Comparison of ENCODE assay signal across 10 cellular contexts in genomic region chr10:8044908-8045727, GRCh38. TPM values are rescaled to one million over a fixed set of nuclear protein-coding genes. Genes with fewer than 3 reads are reported as not detected.
DNase-seq lines count a peak whose midpoint lies in the region; ATAC-seq and TF ChIP-seq lines count a peak whose summit lies in the region.
"Had no signal": no experiment of that assay in that cellular context is flagged by ENCODE, and none has a peak within 500 bp of the region (broad histone marks: within the 10 kb centered on the region; RNA-seq: fewer than 3 reads in every experiment).

No MANE protein-coding gene starts in this region.

- H3K4me3 ChIP-seq in RWPE2 (ENCODE audit: severe bottlenecking) (peak overlapping the region; percentile 17), heart left ventricle (peak overlapping the region in 10 of 12 donors; percentile 7 to 44 (median 26)), skeletal muscle satellite cell (ENCODE audit: low read length) (peak overlapping the region; percentile 63)

- DNase-seq in NCI-H1105 treated with DMSO at 0.1 percent for 48 hours (lab: John Stamatoyannopoulos, UW) (peak; percentile 16), NCI-H1105 (lab: John Stamatoyannopoulos, UW) (no peak), RWPE2 (ENCODE audit: low spot score) (no peak), heart left ventricle (no peak), SW 1271 (lab: John Stamatoyannopoulos, UW) (no peak), progenitor cell of endocrine pancreas (ENCODE audit: low spot score, unreplicated experiment) (no peak)
- DNase-seq: NCI-H2029 had no signal

- no peak overlapping the region for H3K9ac ChIP-seq in skeletal muscle satellite cell (ENCODE audit: low read depth, low read length)

- H3K9me3 Mint-ChIP-seq in progenitor cell of endocrine pancreas (ENCODE audit: low read depth) = no peaks in the 10 kb centered on the region

- intact Hi-C loops in heart left ventricle (cut with DNase I) = no loop called here

- no peak overlapping the region for H3K4me3 Mint-ChIP-seq in progenitor cell of endocrine pancreas (ENCODE audit: low read depth)

- no peaks in the 10 kb centered on the region for H3K27me3 ChIP-seq in RWPE2 (ENCODE audit: insufficient read depth, poor library complexity, severe bottlenecking)
- H3K27me3 ChIP-seq in heart left ventricle = peaks cover 86 to 100% (median 99%) of the 10 kb centered on the region in 9 donors
- peaks cover 98% of the 10 kb centered on the region for H3K27me3 ChIP-seq in skeletal muscle satellite cell (ENCODE audit: control insufficient read depth, insufficient read depth, low read length)

- peak overlapping the region; percentile 93 for H3K4me2 ChIP-seq in skeletal muscle satellite cell (ENCODE audit: low read length)

- TF ChIP-seq POLR2A in heart left ventricle (IDR thresholded peaks at IDR 0.05) = no peak

- H3K27ac ChIP-seq in RWPE2 (ENCODE audit: poor library complexity, severe bottlenecking) = no peak overlapping the region
- no peak overlapping the region for H3K27ac ChIP-seq in heart left ventricle
- H3K27ac ChIP-seq: C4-2B had no signal

- H3K27me3 Mint-ChIP-seq in progenitor cell of endocrine pancreas = peaks cover 92% of the 10 kb centered on the region

- no peak for TF ChIP-seq CTCF in RWPE2 (IDR thresholded peaks at IDR 0.05; ENCODE audit: poor library complexity, severe bottlenecking)
- TF ChIP-seq CTCF in heart left ventricle (IDR thresholded peaks at IDR 0.05) = no peak
- no peak for TF ChIP-seq CTCF in progenitor cell of endocrine pancreas (IDR thresholded peaks at IDR 0.05; ENCODE audit: unreplicated experiment)

- H3K36me3 Mint-ChIP-seq in progenitor cell of endocrine pancreas (ENCODE audit: insufficient read depth) = no peaks in the 10 kb centered on the region

- no peaks in the 10 kb centered on the region for H3K9me3 ChIP-seq in RWPE2 (ENCODE audit: severe bottlenecking)
- no peaks in the 10 kb centered on the region for H3K9me3 ChIP-seq in heart left ventricle
- H3K9me3 ChIP-seq in skeletal muscle satellite cell (replicated peaks; ENCODE audit: low read length) = no peaks in the 10 kb centered on the region

- no peak overlapping the region for H3K27ac Mint-ChIP-seq in progenitor cell of endocrine pancreas

- peak; percentile 31; the same call in 2 of the 3 replicates for ATAC-seq in RWPE2 (ENCODE audit: low read depth)
- no peak for ATAC-seq in heart left ventricle
- ATAC-seq in HG03108 (IDR thresholded peaks at IDR 0.05; ENCODE audit: unreplicated experiment) = no peak

- H3K4me1 ChIP-seq in RWPE2 (ENCODE audit: insufficient read depth, poor library complexity, severe bottlenecking) (no peaks in the 10 kb centered on the region), heart left ventricle (peaks cover 4 to 49% (median 24%) of the 10 kb centered on the region in 12 donors), skeletal muscle satellite cell (ENCODE audit: control insufficient read depth, insufficient read depth, low read length) (peaks cover 25% of the 10 kb centered on the region)

- no peaks in the 10 kb centered on the region for H3K36me3 ChIP-seq in RWPE2 (ENCODE audit: low read depth)
- no peaks in the 10 kb centered on the region for H3K36me3 ChIP-seq in heart left ventricle
- H3K36me3 ChIP-seq in skeletal muscle satellite cell (ENCODE audit: insufficient read depth, low read length) = no peaks in the 10 kb centered on the region

- peaks cover 3% of the 10 kb centered on the region for H3K4me1 Mint-ChIP-seq in progenitor cell of endocrine pancreas (ENCODE audit: low read depth)

- WGBS in heart left ventricle, 4 donors = 1 to 3% (median 3%) methylated on average over 32 of the region's 32 CpGs

RNA-seq across cellular contexts. Expression of gene GATA3, which starts 9.4 kb away (rescaled TPM):
- total RNA-seq in heart left ventricle (1 to 10 TPM in 7 of 9 donors, under 1 TPM in 2; 0.71 to 3.4 (median 1.4) TPM), progenitor cell of endocrine pancreas (2.7 and 4.6 TPM in 2 replicates)
- polyA plus RNA-seq in heart left ventricle = 1 to 10 TPM; 1.0 to 1.1 TPM
- total RNA-seq in skeletal muscle satellite cell (2012; rRNA removed) = 0.22 TPM in 1 of 2 replicates, not detected in the other
